8 cellular contexts compared by ENCODE assay signal in the genomic region with DNA sequence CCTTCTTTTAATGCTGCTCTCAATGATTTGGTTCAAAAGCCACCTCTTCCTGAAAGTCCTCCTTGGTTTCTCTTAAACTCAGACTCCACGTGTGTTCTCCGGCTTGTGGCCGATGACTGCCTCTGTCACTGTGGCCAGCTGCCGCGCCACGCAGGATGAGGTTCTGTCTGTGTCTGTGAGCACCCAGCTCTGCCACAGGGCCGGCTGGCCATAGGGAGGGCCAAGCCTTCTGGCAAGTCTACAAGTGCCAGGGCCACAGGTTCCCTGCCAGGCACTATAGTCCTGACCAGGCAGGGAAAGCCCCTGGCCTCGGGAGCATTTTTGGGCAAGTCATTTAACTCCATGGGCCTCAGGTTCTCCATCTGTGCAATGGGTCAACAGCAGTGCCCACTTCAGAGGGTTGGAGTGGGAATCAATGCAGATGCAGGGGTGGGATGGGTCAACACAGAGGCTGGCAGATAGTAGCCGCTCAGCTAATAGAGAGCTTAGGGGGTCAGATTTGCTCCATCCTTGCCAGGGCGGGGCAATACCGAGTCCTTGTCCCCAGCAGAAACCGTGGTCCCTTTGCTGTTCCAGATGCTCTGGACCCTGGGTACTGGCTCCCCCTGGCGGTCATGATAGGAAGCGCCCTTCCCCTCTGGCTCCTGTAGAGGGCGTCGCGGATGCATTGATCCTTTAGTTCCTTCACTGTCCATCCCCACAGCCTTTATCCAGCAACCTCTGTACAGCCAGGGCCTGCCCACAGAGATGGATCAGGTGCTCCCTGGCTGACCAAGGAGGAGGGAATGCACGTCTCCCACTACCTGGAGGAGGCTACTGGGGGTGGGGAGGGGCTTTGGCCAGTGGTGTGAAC. TPM values are rescaled to one million over a fixed set of nuclear protein-coding genes. Genes with fewer than 3 reads are reported as not detected.
DNase-seq lines count a peak whose midpoint lies in the region; ATAC-seq and TF ChIP-seq lines count a peak whose summit lies in the region.

No MANE protein-coding gene starts in this region.

- H3K27me3 ChIP-seq in BJ (ENCODE audit: control insufficient read depth, insufficient read depth, low read length): no peaks in the 10 kb centered on the region
- no peaks in the 10 kb centered on the region for H3K27me3 ChIP-seq in foreskin keratinocyte

- TF ChIP-seq CTCF in BJ (IDR thresholded peaks at IDR 0.05; ENCODE audit: insufficient read depth, low read depth, low read length) (peak; percentile 100), LNCAP (IDR thresholded peaks at IDR 0.05) (peak; percentile 100), RWPE1 (conservative IDR thresholded peaks at IDR 0.05; ENCODE audit: low read depth) (peak; percentile 97), foreskin keratinocyte (conservative IDR thresholded peaks at IDR 0.05) (peak; percentile 100)

- H3K9me3 Mint-ChIP-seq in activated T-helper 17 cell treated with anti-CD3 and anti-CD28 coated beads, Interleukin-2, amount 50 U/mL, for 72 hours: no peaks in the 10 kb centered on the region

- no peaks in the 10 kb centered on the region for H3K36me3 ChIP-seq in BJ (ENCODE audit: control insufficient read depth, insufficient read depth, low read length)

- H3K27me3 Mint-ChIP-seq in activated T-helper 17 cell treated with anti-CD3 and anti-CD28 coated beads, Interleukin-2, amount 50 U/mL, for 72 hours: no peaks in the 10 kb centered on the region

- H3K27ac ChIP-seq in RWPE1 (peak overlapping the region; percentile 70), foreskin keratinocyte (no peak overlapping the region)

- CTCF ChIA-PET in BJ (lab: Yijun Ruan, JAX) (interaction anchor here (0.6 to 6.1 kb wide), 35 partner anchors 9 to 252 kb away, joined by 3 to 126 read pairs (median 4); a partner anchor contains a TSS), RWPE1 (lab: Yijun Ruan, JAX) (interaction anchor here (0.5 to 3.6 kb wide), 26 partner anchors 11 to 216 kb away, joined by 3 to 22 read pairs (median 4); a partner anchor contains a TSS)

- POLR2A ChIA-PET in BJ (lab: Charles Lee) (no interaction called here), RWPE1 (lab: Yijun Ruan, JAX; ENCODE audit: low non-redundant PET) (no interaction called here)

- H3K27ac Mint-ChIP-seq in activated T-helper 17 cell treated with anti-CD3 and anti-CD28 coated beads, Interleukin-2, amount 50 U/mL, for 72 hours: peak overlapping the region; percentile 66

- H3K4me3 Mint-ChIP-seq in activated T-helper 17 cell treated with anti-CD3 and anti-CD28 coated beads, Interleukin-2, amount 50 U/mL, for 72 hours: peak overlapping the region; percentile 29

- no peak overlapping the region for H3K4me3 ChIP-seq in BJ (ENCODE audit: low read depth, low read length)

- no peak for DNase-seq in BJ (ENCODE audit: low read depth)
- DNase-seq in RWPE1 (ENCODE audit: low spot score): peak; percentile 84
- peak; percentile 32 to 61 for DNase-seq in foreskin keratinocyte
- DNase-seq in occipital lobe (lab: John Stamatoyannopoulos, UW): peak; percentile 44
- peak; percentile 92 for DNase-seq in superior temporal gyrus (ENCODE audit: extremely low spot score)

- no peaks in the 10 kb centered on the region for H3K36me3 Mint-ChIP-seq in activated T-helper 17 cell treated with anti-CD3 and anti-CD28 coated beads, Interleukin-2, amount 50 U/mL, for 72 hours (ENCODE audit: low read depth)

- peaks cover 15% of the 10 kb centered on the region for H3K4me1 Mint-ChIP-seq in activated T-helper 17 cell treated with anti-CD3 and anti-CD28 coated beads, Interleukin-2, amount 50 U/mL, for 72 hours

- ATAC-seq in GM19372 (IDR thresholded peaks at IDR 0.05; ENCODE audit: low read depth, unreplicated experiment) (peak; percentile 56), foreskin keratinocyte (peak; percentile 50)
- ATAC-seq in activated T-helper 17 cell treated with anti-CD3 and anti-CD28 coated beads, Interleukin-2, amount 50 U/mL, for 72 hours (replicated peaks): peak; percentile 85

- peaks cover 10% of the 10 kb centered on the region for H3K4me1 ChIP-seq in foreskin keratinocyte

RNA-seq across cellular contexts. Expression of a gene that starts 19.3 kb away (rescaled TPM):
- polyA plus RNA-seq in BJ (2011; rRNA removed) (not detected in 2 replicates), foreskin keratinocyte (not detected in 2 replicates)
- polyA minus RNA-seq in BJ (2011; rRNA and poly(A)+ RNA removed): not detected in 2 replicates
- not detected for total RNA-seq in activated T-helper 17 cell treated with anti-CD3 and anti-CD28 coated beads, Interleukin-2, amount 50 U/mL, for 72 hours
- total RNA-seq in foreskin keratinocyte (not detected in 2 replicates), occipital lobe (0.16 TPM)

RNA-seq across cellular contexts. Expression of a gene that starts 20.4 kb away (rescaled TPM):
- polyA plus RNA-seq in BJ (2011; rRNA removed) (0.44 and 1.1 TPM in 2 replicates), foreskin keratinocyte (35.5 and 50.5 TPM in 2 replicates)
- 0.72 and 1.2 TPM in 2 replicates for polyA minus RNA-seq in BJ (2011; rRNA and poly(A)+ RNA removed)
- 10 to 100 TPM; 10.7 to 34.3 TPM for total RNA-seq in activated T-helper 17 cell treated with anti-CD3 and anti-CD28 coated beads, Interleukin-2, amount 50 U/mL, for 72 hours
- total RNA-seq in foreskin keratinocyte (40.6 and 64.6 TPM in 2 replicates), occipital lobe (31.4 TPM)

RNA-seq across cellular contexts. Expression of a gene that starts 45.8 kb away (rescaled TPM):
- polyA plus RNA-seq in BJ (2011; rRNA removed): not detected in 2 replicates
- polyA minus RNA-seq in BJ (2011; rRNA and poly(A)+ RNA removed): not detected in 2 replicates
- not detected for total RNA-seq in activated T-helper 17 cell treated with anti-CD3 and anti-CD28 coated beads, Interleukin-2, amount 50 U/mL, for 72 hours
- total RNA-seq in foreskin keratinocyte: not detected in 2 replicates
- not detected in 2 replicates for polyA plus RNA-seq in foreskin keratinocyte
- total RNA-seq in occipital lobe: 0.78 TPM
